34 cellular contexts compared by ENCODE assay signal in genomic region chr2:16314001-16314400, GRCh38.
"Had no signal": no experiment of that assay in that cellular context is flagged by ENCODE, and none has a peak within 500 bp of the region (broad histone marks: within the 10 kb centered on the region; RNA-seq: fewer than 3 reads in every experiment).

No MANE protein-coding gene starts in this region.

- H3K9me3 ChIP-seq: MG63 had no signal

- DNase-seq: Karpas-422, Kasumi-1, MG63, MM.1S, MV-4-11, NCI-H1048, NCI-H1092, NCI-H1092 treated with DMSO at 0.1 percent for 48 hours, NCI-H1105, NCI-H1105 treated with DMSO at 0.1 percent for 48 hours, NCI-H1417, NCI-H1417 treated with DMSO at 0.1 percent for 48 hours, NCI-H1436, NCI-H1436 treated with DMSO at 0.1 percent for 48 hours, NCI-H146, NCI-H1694, NCI-H1694 treated with DMSO at 0.1 percent for 48 hours, NCI-H187, NCI-H187 treated with DMSO at 0.1 percent for 48 hours, NCI-H1930, NCI-H2029, NCI-H2029 treated with DMSO at 0.1 percent for 48 hours, NCI-H2081, NCI-H2081 treated with DMSO at 0.1 percent for 48 hours, NCI-H2107, NCI-H2171, NCI-H2171 treated with DMSO at 0.1 percent for 48 hours, NCI-H2227 treated with DMSO at 0.1 percent for 48 hours, NCI-H226, NCI-H345, NCI-H446, NCI-H446 treated with DMSO at 0.1 percent for 48 hours, NCI-H510A, NCI-H510A treated with DMSO at 0.1 percent for 48 hours had no signal

- H3K36me3 ChIP-seq: MG63 had no signal

- H3K4me3 ChIP-seq: MG63 had no signal
